In the genomic region with DNA sequence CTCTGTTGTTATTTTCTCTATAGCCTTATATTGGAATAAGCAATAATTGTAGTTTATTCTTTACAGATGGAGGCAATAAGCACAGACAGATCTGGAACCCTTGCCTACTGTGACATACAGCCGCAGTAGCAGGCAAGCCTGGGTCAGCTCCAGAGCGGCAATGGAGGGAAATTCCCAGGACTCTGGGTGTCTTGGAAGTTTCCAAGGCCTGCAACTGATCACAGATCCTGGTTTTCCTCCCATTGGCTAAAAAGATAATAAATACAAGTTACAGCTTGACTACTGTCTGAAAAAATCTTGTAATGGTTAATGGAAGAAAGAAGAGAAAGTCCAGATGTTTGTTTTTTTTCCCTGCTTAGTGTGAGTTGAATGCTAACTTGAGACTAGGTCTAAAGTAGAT, we compare ENCODE assay signal across 24 cellular contexts.
DNase-seq lines count a peak whose midpoint lies in the region; TF ChIP-seq lines count a peak whose summit lies in the region.
"Had no signal": no experiment of that assay in that cellular context is flagged by ENCODE, and none has a peak within 500 bp of the region (broad histone marks: within the 10 kb centered on the region; RNA-seq: fewer than 3 reads in every experiment).

No MANE protein-coding gene starts in this region.

- H3K4me3 Mint-ChIP-seq in nephron (no peak overlapping the region), H9 (no peak overlapping the region)
- H3K4me3 Mint-ChIP-seq: CD4-positive, CD25-positive, alpha-beta regulatory T cell; central memory CD8-positive, alpha-beta T cell; T-helper 1 cell treated with Interleukin-12 subunit alpha and Interleukin-12 subunit beta and Interleukin-4 antibody, amounts not matched to agents 30 μg/mL and 1 μg/mL, for 36 hours had no signal

- H2BK5ac ChIP-seq in H9 (ENCODE audit: insufficient read length, low read length) = no peak overlapping the region

- H3K4me1 Mint-ChIP-seq in nephron = peaks cover 17% of the 10 kb centered on the region
- H3K4me1 Mint-ChIP-seq in H9 = peaks cover 13 to 16% of the 10 kb centered on the region in 2 experiments

- H3K18ac ChIP-seq in H9 (ENCODE audit: insufficient read length, low read depth, low read length) = no peak overlapping the region

- no CpG with 5 or more reads among the region's 2 CpGs for WGBS in H9 (ENCODE audit: extremely low coverage, insufficient read length, low lambda C conversion rate)

- H3K4me3 ChIP-seq in adipocyte (ENCODE audit: low read length) = no peak overlapping the region
- H3K4me3 ChIP-seq: gastrocnemius medialis, upper lobe of right lung had no signal

- no peak overlapping the region for H2BK120ac ChIP-seq in H9 (ENCODE audit: low read depth, low read length, poor library complexity, severe bottlenecking)

- no peak overlapping the region for H3T11ph ChIP-seq in H9 (ENCODE audit: low read length)

- H3K9ac ChIP-seq in adipocyte (ENCODE audit: low read length) = no peak overlapping the region
- H3K9ac ChIP-seq in H9 (ENCODE audit: extremely low read depth, insufficient read length, low read length) = no peak overlapping the region

- H3K36me3 ChIP-seq in adipocyte (ENCODE audit: control insufficient read depth, insufficient read depth, low read length, severe bottlenecking) = no peaks in the 10 kb centered on the region
- H3K36me3 ChIP-seq: gastrocnemius medialis, neutrophil, upper lobe of right lung had no signal

- peak overlapping the region; percentile 78 to 93 (median 81) for H3K27ac Mint-ChIP-seq in nephron
- H3K27ac Mint-ChIP-seq in H9 = no peak overlapping the region
- H3K27ac Mint-ChIP-seq: T-helper 1 cell treated with Interleukin-12 subunit alpha and Interleukin-12 subunit beta and Interleukin-4 antibody, amounts not matched to agents 30 μg/mL and 1 μg/mL, for 36 hours had no signal

- no peak for TF ChIP-seq CTCF in nephron (IDR thresholded peaks at IDR 0.05; ENCODE audit: unreplicated experiment in 3 of 3)
- TF ChIP-seq CTCF in H9 (conservative IDR thresholded peaks at IDR 0.05) = no peak

- no peaks in the 10 kb centered on the region for H3K23me2 ChIP-seq in H9 (ENCODE audit: insufficient read length, low read depth, low read length, poor library complexity, severe bottlenecking)

- H3K4me1 ChIP-seq in adipocyte (ENCODE audit: control insufficient read depth, insufficient read depth, low read length) (peaks cover 14% of the 10 kb centered on the region), H9 (ENCODE audit: insufficient read depth, low read length) (0 out of 2 replicates have a peak, but pooled peaks cover 6% of the 10 kb centered on the region)

- no peak overlapping the region for H3K14ac ChIP-seq in H9 (ENCODE audit: insufficient read depth, low read length)

- H3K36me3 Mint-ChIP-seq in nephron (ENCODE audit: low read depth) (no peaks in the 10 kb centered on the region), H9 (ENCODE audit: insufficient read depth in 1 of 3, low read depth in 3 of 3) (no peaks in the 10 kb centered on the region)
- H3K36me3 Mint-ChIP-seq: CD4-positive, CD25-positive, alpha-beta regulatory T cell had no signal

- no peak overlapping the region for H3K27ac ChIP-seq in H9 (ENCODE audit: insufficient read length, low read depth, low read length)
- H3K27ac ChIP-seq: neutrophil, upper lobe of right lung had no signal

- no peak overlapping the region for H3K4ac ChIP-seq in H9 (ENCODE audit: low read depth, low read length)

- H2AK5ac ChIP-seq in H9 (ENCODE audit: insufficient read length, low read length) = no peak overlapping the region

- H2AFZ ChIP-seq in H9 (ENCODE audit: low read length) = no peak overlapping the region

- H3K23ac ChIP-seq in H9 (ENCODE audit: insufficient read length, low read depth, low read length) = no peak overlapping the region

- no peak overlapping the region for H2BK12ac ChIP-seq in H9 (ENCODE audit: insufficient read length, low read depth, low read length)

- no peaks in the 10 kb centered on the region for H3K27me3 Mint-ChIP-seq in nephron (ENCODE audit: low read depth)
- H3K27me3 Mint-ChIP-seq in H9 (ENCODE audit: low read depth) = no peaks in the 10 kb centered on the region
- H3K27me3 Mint-ChIP-seq: CD4-positive, CD25-positive, alpha-beta regulatory T cell had no signal

- H3K4me2 ChIP-seq in H9 (ENCODE audit: insufficient read depth, insufficient read length, low read length) = no peak overlapping the region

- H3K79me2 ChIP-seq in H9 (ENCODE audit: insufficient read depth, low read length) = no peaks in the 10 kb centered on the region

- no peak overlapping the region for H3K56ac ChIP-seq in H9 (ENCODE audit: insufficient read length, low read depth, low read length)

- H3K9me3 ChIP-seq in adipocyte (ENCODE audit: control insufficient read depth, low read length) (no peaks in the 10 kb centered on the region), H9 (ENCODE audit: control insufficient read depth, low read depth, low read length) (no peaks in the 10 kb centered on the region)
- H3K9me3 ChIP-seq: gastrocnemius medialis, neutrophil, upper lobe of right lung had no signal

- H3K27me3 ChIP-seq in adipocyte (replicated peaks; ENCODE audit: control insufficient read depth, insufficient read depth, low read length) (no peaks in the 10 kb centered on the region), H9 (ENCODE audit: insufficient read depth, low read length) (no peaks in the 10 kb centered on the region)
- H3K27me3 ChIP-seq: gastrocnemius medialis, neutrophil, upper lobe of right lung had no signal

- H4K5ac ChIP-seq in H9 (ENCODE audit: insufficient read length, low read depth, low read length) = no peak overlapping the region

- no peaks in the 10 kb centered on the region for H3K79me1 ChIP-seq in H9 (ENCODE audit: insufficient read depth, low read depth, low read length, poor library complexity, severe bottlenecking)

- no peak overlapping the region for H4K8ac ChIP-seq in H9 (replicated peaks; ENCODE audit: insufficient read length, low read depth, low read length)

- H4K20me1 ChIP-seq in H9 (ENCODE audit: control insufficient read depth, insufficient read depth, insufficient read length) = no peaks in the 10 kb centered on the region

- DNase-seq in AG08395 (ENCODE audit: low spot score) (peak; percentile 12), adipocyte (ENCODE audit: low read depth) (peak; percentile 33), fibroblast of peridontal ligament (ENCODE audit: extremely low read depth) (peak; percentile 78), H9 (no peak), T-helper 2 cell (no peak)
- DNase-seq in activated effector memory CD4-positive, alpha-beta T cell treated with Interleukin-2 at 50 U/mL for 16 hours = no peak
- no peak for DNase-seq in activated CD4-positive, alpha-beta T cell treated with anti-CD3 and anti-CD28 coated beads for 1 hour
- DNase-seq: activated CD4-positive, alpha-beta T cell treated with anti-CD3 and anti-CD28 coated beads, Interleukin-2, amount 50 U/mL, for 1 hour; amygdala; CD4-positive, CD25-positive, alpha-beta regulatory T cell; effector CD8-positive, alpha-beta T cell; gastrocnemius medialis; GF-D8; NCI-H1417; NCI-H2171 treated with DMSO at 0.1 percent for 48 hours; NCI-H748 treated with DMSO at 0.1 percent for 48 hours; OCI-M1; right cardiac atrium; stimulated activated naive CD8-positive, alpha-beta T cell treated with anti-CD3 and anti-CD28 coated beads, Interleukin-15, Interleukin-2, amounts not matched to agents 100 U/mL and 50 U/mL, for 24 hours; upper lobe of right lung had no signal

- no peak overlapping the region for H2BK15ac ChIP-seq in H9 (ENCODE audit: low read depth, low read length)

- no peak overlapping the region for H4K91ac ChIP-seq in H9 (ENCODE audit: insufficient read length, low read depth, low read length)

- H2BK20ac ChIP-seq in H9 (ENCODE audit: low read depth, low read length, poor library complexity, severe bottlenecking) = no peak overlapping the region

- H3K9me3 Mint-ChIP-seq in nephron (no peaks in the 10 kb centered on the region), H9 (no peaks in the 10 kb centered on the region)
- H3K9me3 Mint-ChIP-seq: CD4-positive, CD25-positive, alpha-beta regulatory T cell; central memory CD8-positive, alpha-beta T cell; T-helper 1 cell treated with Interleukin-12 subunit alpha and Interleukin-12 subunit beta and Interleukin-4 antibody, amounts not matched to agents 30 μg/mL and 1 μg/mL, for 36 hours had no signal

Comparison
In these comparisons a context has a peak if more than half of its experiments do, and no peak if none do; other contexts are left out.
1. DNase-seq: peak in AG08395 (single experiment), adipocyte (single experiment) and fibroblast of peridontal ligament (single experiment); none in H9 (single experiment), T-helper 2 cell (0 of 5), activated effector memory CD4-positive, alpha-beta T cell treated with Interleukin-2 at 50 U/mL for 16 hours (single experiment) and activated CD4-positive, alpha-beta T cell treated with anti-CD3 and anti-CD28 coated beads for 1 hour (single experiment).
2. H3K27ac Mint-ChIP-seq: peak in nephron (3 of 3); none in H9 (0 of 3).